In the genomic region with DNA sequence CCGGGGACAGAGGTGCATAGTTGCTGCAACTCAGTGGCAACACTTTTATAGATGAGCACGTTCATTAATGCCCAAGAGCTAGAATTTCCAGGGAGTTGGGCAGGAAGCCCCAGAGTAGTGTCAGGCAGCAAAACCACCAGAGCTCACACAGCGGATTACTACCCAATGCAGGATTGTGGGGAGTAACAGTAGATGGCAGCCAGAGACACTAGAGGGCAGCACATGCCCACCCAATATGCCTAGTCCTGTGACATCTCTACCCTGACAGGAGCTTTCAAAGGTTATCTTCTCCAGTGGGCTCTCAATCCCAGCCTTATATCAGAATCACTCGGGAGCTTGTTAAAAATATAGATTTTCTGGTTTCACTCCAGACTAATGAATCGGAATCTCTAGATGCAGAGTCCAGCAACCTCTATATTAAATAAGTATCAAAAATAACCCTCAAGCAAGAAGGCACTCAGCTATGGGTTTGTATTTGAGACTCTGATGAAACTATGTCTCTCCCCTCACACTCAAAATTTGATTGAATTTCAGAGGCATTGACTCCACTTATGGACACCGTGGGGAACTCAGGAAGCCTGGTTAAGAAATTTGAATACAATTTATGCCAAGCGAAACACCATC, we compare ENCODE assay signal across 8 cellular contexts. TPM values are rescaled to one million over a fixed set of nuclear protein-coding genes. Genes with fewer than 3 reads are reported as not detected.
A peak's percentile ranks its signal among the peaks of the same experiment; 100 is the strongest.
DNase-seq lines count a peak whose midpoint lies in the region; ATAC-seq and TF ChIP-seq lines count a peak whose summit lies in the region.

No MANE protein-coding gene starts in this region.

- in situ Hi-C loops in astrocyte of the cerebellum (cut with HindIII; ENCODE audit: low sequenced_read_pairs), result no loop called here

- H2AFZ ChIP-seq in hepatocyte, result no peak overlapping the region

- H3K27ac ChIP-seq in hepatocyte, result no peak overlapping the region

- H3K9me2 ChIP-seq in hepatocyte (replicated peaks; ENCODE audit: insufficient read depth), result no peaks in the 10 kb centered on the region

- no peaks in the 10 kb centered on the region for H4K20me1 ChIP-seq in hepatocyte (ENCODE audit: insufficient read depth, poor library complexity, severe bottlenecking)

- peak; percentile 16 for DNase-seq in GM06990 (ENCODE audit: extremely low read depth, insufficient read length)
- DNase-seq in NCI-H2029 (lab: John Stamatoyannopoulos, UW), result peak; percentile 67
- DNase-seq in T1000 (lab: John Stamatoyannopoulos, UW), result peak; percentile 26
- peak; percentile 54 for DNase-seq in astrocyte of the cerebellum (ENCODE audit: low read depth)
- DNase-seq in hepatocyte (ENCODE audit: low spot score), result peak; percentile 85
- DNase-seq in skeletal muscle cell (ENCODE audit: low read depth), result peak; percentile 20

- WGBS in hepatocyte (ENCODE audit: low lambda C conversion rate, missing lambda C conversion rate), result 23% methylated on average over 7 of the region's 7 CpGs

- no peaks in the 10 kb centered on the region for H3K36me3 ChIP-seq in GM06990 (ENCODE audit: control insufficient read depth, insufficient read depth, low read length)
- H3K36me3 ChIP-seq in hepatocyte (replicated peaks; ENCODE audit: insufficient read depth, low read depth), result no peaks in the 10 kb centered on the region

- H3K4me3 ChIP-seq in GM06990 (replicated peaks; ENCODE audit: low read depth, low read length), result no peak overlapping the region
- no peak overlapping the region for H3K4me3 ChIP-seq in astrocyte of the cerebellum (ENCODE audit: low read depth, low read length)
- no peak overlapping the region for H3K4me3 ChIP-seq in hepatocyte
- H3K4me3 ChIP-seq in skeletal muscle cell (ENCODE audit: low read depth, low read length), result no peak overlapping the region

- no peak overlapping the region for H3K4me2 ChIP-seq in hepatocyte

- no peaks in the 10 kb centered on the region for H3K9me3 ChIP-seq in hepatocyte (ENCODE audit: low read depth)

- H3K79me2 ChIP-seq in hepatocyte, result no peaks in the 10 kb centered on the region

- H3K4me1 ChIP-seq in hepatocyte (ENCODE audit: insufficient read depth), result no peaks in the 10 kb centered on the region

- ATAC-seq in HG02759 (IDR thresholded peaks at IDR 0.05; ENCODE audit: unreplicated experiment), result peak; percentile 74
- ATAC-seq in GM21528 (IDR thresholded peaks at IDR 0.05; ENCODE audit: low FRiP score, unreplicated experiment), result no peak

- no peaks in the 10 kb centered on the region; the same call in 1 of the 2 replicates for H3K27me3 ChIP-seq in GM06990 (replicated peaks; ENCODE audit: control insufficient read depth, insufficient read depth, low read length)
- peaks cover 42% of the 10 kb centered on the region for H3K27me3 ChIP-seq in hepatocyte

- TF ChIP-seq CTCF in GM06990 (IDR thresholded peaks at IDR 0.05; ENCODE audit: insufficient read depth, low read length, poor library complexity, severe bottlenecking), result peak; percentile 75
- TF ChIP-seq CTCF in astrocyte of the cerebellum (IDR thresholded peaks at IDR 0.05; ENCODE audit: low read depth, low read length, missing control alignments), result peak; percentile 87
- peak; percentile 81 for TF ChIP-seq CTCF in hepatocyte (IDR thresholded peaks at IDR 0.05; ENCODE audit: poor library complexity)

RNA-seq across cellular contexts. Expression of gene PHF24, which starts 58.4 kb away (rescaled TPM):
- 0.08 and 0.67 TPM in 2 replicates for total RNA-seq in hepatocyte
- 0.06 and 0.11 TPM in 2 replicates for polyA plus RNA-seq in hepatocyte

Comparison
In these comparisons a context has a peak if more than half of its experiments do, and no peak if none do; other contexts are left out.
1. DNase-seq: peak in every context shown above with its lines; median percentile 85 in hepatocyte; 67 in NCI-H2029; 54 in astrocyte of the cerebellum; 26 in T1000; 20 in skeletal muscle cell; 16 in GM06990.